8 cellular contexts compared by ENCODE assay signal in the genomic region with DNA sequence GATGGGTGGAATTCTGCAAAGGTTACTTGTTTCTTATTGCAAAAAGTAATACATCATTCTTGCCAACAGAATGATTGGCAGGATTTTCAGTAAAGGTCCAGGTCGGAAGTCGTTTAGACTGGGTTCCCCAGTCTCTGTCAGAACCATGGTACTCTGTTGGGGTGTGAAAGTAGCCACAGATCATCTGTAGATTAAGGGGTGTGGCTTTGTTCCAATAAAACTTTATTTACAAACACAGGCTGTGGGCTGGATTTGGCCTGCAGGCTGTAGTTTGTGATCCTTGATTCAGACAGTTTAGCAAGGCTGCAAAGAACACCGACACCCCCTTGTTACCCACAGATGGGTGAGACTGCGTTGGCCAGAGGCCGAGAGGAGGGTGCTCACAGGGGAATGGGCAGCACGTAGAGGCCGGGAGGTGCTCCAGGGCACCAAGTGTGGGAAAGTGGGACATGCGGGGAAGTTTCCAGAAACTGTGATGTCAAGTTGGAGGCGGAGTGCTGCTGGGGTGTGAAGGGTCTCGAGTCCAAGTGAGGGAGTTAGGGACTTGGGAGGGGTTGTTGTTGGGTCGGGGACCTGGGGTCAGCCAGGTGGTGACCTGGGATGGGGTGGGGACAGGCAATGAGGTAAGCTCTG. TPM values are rescaled to one million over a fixed set of nuclear protein-coding genes. Genes with fewer than 3 reads are reported as not detected.
"Had no signal": no experiment of that assay in that cellular context is flagged by ENCODE, and none has a peak within 500 bp of the region (broad histone marks: within the 10 kb centered on the region; RNA-seq: fewer than 3 reads in every experiment).

No MANE protein-coding gene starts in this region.

RNA-seq across cellular contexts. Expression of gene C16orf89, which starts 18.5 kb away (rescaled TPM):
- total RNA-seq: activated B cell treated with CpG ODN at 0.5 μM for 24 hours; activated CD8-positive, alpha-beta memory T cell treated with anti-CD3 and anti-CD28 coated beads for 36 hours; activated CD8-positive, alpha-beta T cell treated with anti-CD3 and anti-CD28 coated beads for 36 hours; activated T-helper 2 cell treated with anti-CD3 and anti-CD28 coated beads, Interferon-gamma antibody, Interleukin-2, Interleukin-4, amounts not matched to agents 10 μg/mL and 5 μg/mL and 100 μg/mL, durations not matched to agents 14 hours and 24 hours and 36 hours; bronchial epithelial cell; PC-3; SJSA1 had no signal
- polyA plus RNA-seq: SK-N-SH had no signal
